In the genomic region with DNA sequence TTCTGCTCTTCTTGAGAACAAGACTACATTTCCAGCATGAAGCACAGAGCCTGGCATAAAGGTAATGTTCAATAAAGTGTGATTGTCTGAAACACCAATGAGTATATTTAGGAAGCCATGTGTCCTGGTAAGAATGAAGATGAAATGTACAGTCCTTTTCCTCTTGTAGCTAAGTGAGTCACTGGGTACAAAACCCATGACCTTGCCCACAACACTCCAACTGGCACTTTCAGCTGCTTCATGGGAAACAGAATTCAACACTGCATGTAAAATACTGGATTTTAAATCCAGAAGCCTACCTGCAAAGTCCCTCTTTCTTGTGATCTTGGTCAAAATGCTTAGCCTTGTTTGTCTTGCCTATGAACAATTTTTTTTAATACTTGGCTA, we compare ENCODE assay signal across 12 cellular contexts.
DNase-seq lines count a peak whose midpoint lies in the region; ATAC-seq and TF ChIP-seq lines count a peak whose summit lies in the region.
"Had no signal": no experiment of that assay in that cellular context is flagged by ENCODE, and none has a peak within 500 bp of the region (broad histone marks: within the 10 kb centered on the region; RNA-seq: fewer than 3 reads in every experiment).

No MANE protein-coding gene starts in this region.

- no peak overlapping the region for H3K27ac Mint-ChIP-seq in activated naive CD4-positive, alpha-beta T cell treated with anti-CD3 and anti-CD28 coated beads, Interleukin-2, amount 10 ng/mL, durations not matched to agents 7 days and 5 days
- H3K27ac Mint-ChIP-seq: endodermal cell had no signal

- CTCF ChIA-PET in activated naive CD4-positive, alpha-beta T cell treated with anti-CD3 and anti-CD28 coated beads, Interleukin-2, amount 10 ng/mL, durations not matched to agents 7 days and 5 days (lab: Charles Lee), result no interaction called here

- H3K4me3 Mint-ChIP-seq in activated naive CD4-positive, alpha-beta T cell treated with anti-CD3 and anti-CD28 coated beads, Interleukin-2, amount 10 ng/mL, durations not matched to agents 7 days and 5 days, result no peak overlapping the region
- H3K4me3 Mint-ChIP-seq: endodermal cell had no signal

- ATAC-seq in GM19452 (IDR thresholded peaks at IDR 0.05; ENCODE audit: unreplicated experiment) (peak; percentile 39), HG03342 (IDR thresholded peaks at IDR 0.05; ENCODE audit: unreplicated experiment) (peak; percentile 14), HG02840 (IDR thresholded peaks at IDR 0.05; ENCODE audit: low FRiP score, unreplicated experiment) (no peak)

- no peak for TF ChIP-seq POLR2A in lower leg skin (IDR thresholded peaks at IDR 0.05)

- no peaks in the 10 kb centered on the region for H3K9me3 Mint-ChIP-seq in activated naive CD4-positive, alpha-beta T cell treated with anti-CD3 and anti-CD28 coated beads, Interleukin-2, amount 10 ng/mL, durations not matched to agents 7 days and 5 days

- no peaks in the 10 kb centered on the region for H3K4me1 Mint-ChIP-seq in activated naive CD4-positive, alpha-beta T cell treated with anti-CD3 and anti-CD28 coated beads, Interleukin-2, amount 10 ng/mL, durations not matched to agents 7 days and 5 days

- intact Hi-C loops in lower leg skin (cut with DNase I; ENCODE audit: low total_unique reads), result no loop called here

- no peaks in the 10 kb centered on the region for H3K36me3 Mint-ChIP-seq in activated naive CD4-positive, alpha-beta T cell treated with anti-CD3 and anti-CD28 coated beads, Interleukin-2, amount 10 ng/mL, durations not matched to agents 7 days and 5 days

- H3K4me3 ChIP-seq in epithelial cell of esophagus (ENCODE audit: low read length) (no peak overlapping the region), lower leg skin (ENCODE audit: low read depth, poor library complexity, severe bottlenecking) (no peak overlapping the region)

- TF ChIP-seq CTCF in epithelial cell of esophagus (IDR thresholded peaks at IDR 0.05; ENCODE audit: insufficient read depth, low read depth, low read length, missing control alignments), result no peak
- no peak for TF ChIP-seq CTCF in lower leg skin (IDR thresholded peaks at IDR 0.05)

- H3K27me3 Mint-ChIP-seq in activated naive CD4-positive, alpha-beta T cell treated with anti-CD3 and anti-CD28 coated beads, Interleukin-2, amount 10 ng/mL, durations not matched to agents 7 days and 5 days, result peaks cover 35% of the 10 kb centered on the region

- DNase-seq in COLO829 (ENCODE audit: low spot score) (peak; percentile 43), epithelial cell of esophagus (ENCODE audit: low read depth) (peak; percentile 35), lower leg skin (ENCODE audit: low spot score in 2 of 2) (no peak), hypothalamus (lab: John Stamatoyannopoulos, UW) (no peak)
- no peak for DNase-seq in activated naive CD4-positive, alpha-beta T cell treated with anti-CD3 and anti-CD28 coated beads, Interleukin-2, amount 10 ng/mL, durations not matched to agents 7 days and 5 days
- DNase-seq: anterior cingulate cortex, endodermal cell, IMR-90, NCI-H2081 treated with DMSO at 0.1 percent for 48 hours had no signal

Comparison
In these comparisons a context has a peak if more than half of its experiments do, and no peak if none do; other contexts are left out.
1. DNase-seq: peak in COLO829 (single experiment) and epithelial cell of esophagus (single experiment); none in lower leg skin (0 of 2), activated naive CD4-positive, alpha-beta T cell treated with anti-CD3 and anti-CD28 coated beads, Interleukin-2, amount 10 ng/mL, durations not matched to agents 7 days and 5 days (single experiment) and hypothalamus (0 of 51).